In genomic region chr16:19093631-19094541, GRCh38 we compare ENCODE assay signal across 1 cellular context.
TF ChIP-seq lines count a peak whose summit lies in the region.

No MANE protein-coding gene starts in this region.

TF ChIP-seq in HepG2, 621 proteins besides CTCF, POLR2A, EP300 and RAD21 (continues in another document):
- no peak for TF ChIP-seq ZNF280D (CRISPR knock-in tag; IDR thresholded peaks at IDR 0.05)
- TF ChIP-seq RFXAP (CRISPR knock-in tag; IDR thresholded peaks at IDR 0.05; ENCODE audit: borderline replicate concordance): no peak
- no peak for TF ChIP-seq ZBTB33 (CRISPR knock-in tag; IDR thresholded peaks at IDR 0.05)
- no peak for TF ChIP-seq ZMAT3 (CRISPR knock-in tag; conservative IDR thresholded peaks at IDR 0.05)
- TF ChIP-seq SP4 (CRISPR knock-in tag; IDR thresholded peaks at IDR 0.05): peak; percentile 55; the same call in 1 of the 2 replicates
- TF ChIP-seq SRF (IDR thresholded peaks at IDR 0.05; ENCODE audit: low read depth, low read length): peak; percentile 47; the same call in 1 of the 2 replicates
- TF ChIP-seq PRPF4 (IDR thresholded peaks at IDR 0.05; ENCODE audit: low read depth, low read length, poor library complexity, severe bottlenecking): no peak
- 0 out of 2 replicates have a peak, but pooled peaks have one; percentile 13 for TF ChIP-seq ZNF547 (CRISPR knock-in tag; IDR thresholded peaks at IDR 0.05)
- TF ChIP-seq GABPB1 (CRISPR knock-in tag; IDR thresholded peaks at IDR 0.05): no peak
- no peak for TF ChIP-seq KLF6 (CRISPR knock-in tag; IDR thresholded peaks at IDR 0.05)
- 0 out of 2 replicates have a peak, but pooled peaks have one; percentile 19 for TF ChIP-seq PREB (CRISPR knock-in tag; IDR thresholded peaks at IDR 0.05)
- TF ChIP-seq ARID2 (CRISPR knock-in tag; IDR thresholded peaks at IDR 0.05; ENCODE audit: borderline replicate concordance): no peak
- no peak for TF ChIP-seq REXO4 (CRISPR knock-in tag; IDR thresholded peaks at IDR 0.05; ENCODE audit: borderline replicate concordance)
- no peak for TF ChIP-seq ZNF891 (CRISPR knock-in tag; IDR thresholded peaks at IDR 0.05)
- no peak for TF ChIP-seq TRIM22 (IDR thresholded peaks at IDR 0.05)
- TF ChIP-seq KDM5B (CRISPR knock-in tag; IDR thresholded peaks at IDR 0.05; ENCODE audit: borderline replicate concordance): peak; percentile 63; the same call in 1 of the 2 replicates
- TF ChIP-seq DPF2 (CRISPR knock-in tag; IDR thresholded peaks at IDR 0.05; ENCODE audit: borderline replicate concordance, low read depth): no peak
- no peak for TF ChIP-seq DR1 (CRISPR knock-in tag; IDR thresholded peaks at IDR 0.05)
- TF ChIP-seq TFDP1 (CRISPR knock-in tag; IDR thresholded peaks at IDR 0.05; ENCODE audit: borderline replicate concordance): no peak
- TF ChIP-seq ZBTB26 (CRISPR knock-in tag; IDR thresholded peaks at IDR 0.05; ENCODE audit: borderline replicate concordance): 0 out of 2 replicates have a peak, but pooled peaks have one; percentile 42
- no peak for TF ChIP-seq AHR (CRISPR knock-in tag; IDR thresholded peaks at IDR 0.05)
- TF ChIP-seq NKX3-1 (CRISPR knock-in tag; IDR thresholded peaks at IDR 0.05): no peak
- peak; percentile 35 for TF ChIP-seq FOSL2 (CRISPR knock-in tag; IDR thresholded peaks at IDR 0.05)
- TF ChIP-seq E2F5 (CRISPR knock-in tag; conservative IDR thresholded peaks at IDR 0.05): no peak
- no peak for TF ChIP-seq TFE3 (CRISPR knock-in tag; IDR thresholded peaks at IDR 0.05)
- no peak for TF ChIP-seq ZNF367 (CRISPR knock-in tag; IDR thresholded peaks at IDR 0.05; ENCODE audit: borderline replicate concordance)
- TF ChIP-seq ZNF331 (CRISPR knock-in tag; IDR thresholded peaks at IDR 0.05): no peak; the same call in 1 of the 2 replicates
- TF ChIP-seq CERS6 (CRISPR knock-in tag; IDR thresholded peaks at IDR 0.05): no peak
- TF ChIP-seq ATF1 (CRISPR knock-in tag; IDR thresholded peaks at IDR 0.05): no peak
- no peak for TF ChIP-seq USF2 (IDR thresholded peaks at IDR 0.05; ENCODE audit: low read depth, low read length)
- TF ChIP-seq USF2 (CRISPR knock-in tag; IDR thresholded peaks at IDR 0.05; ENCODE audit: borderline replicate concordance): no peak
- no peak for TF ChIP-seq YEATS4 (CRISPR knock-in tag; IDR thresholded peaks at IDR 0.05; ENCODE audit: borderline replicate concordance)
- no peak for TF ChIP-seq ZMAT5 (CRISPR knock-in tag; IDR thresholded peaks at IDR 0.05; ENCODE audit: borderline replicate concordance, low read depth)
- TF ChIP-seq TERF1 (CRISPR knock-in tag; IDR thresholded peaks at IDR 0.05): no peak
- no peak for TF ChIP-seq ZNF839 (CRISPR knock-in tag; IDR thresholded peaks at IDR 0.05; ENCODE audit: borderline replicate concordance)
- TF ChIP-seq ZNF556 (CRISPR knock-in tag; IDR thresholded peaks at IDR 0.05; ENCODE audit: borderline replicate concordance): no peak
- no peak; the same call in 1 of the 2 replicates for TF ChIP-seq MXD4 (CRISPR knock-in tag; IDR thresholded peaks at IDR 0.05)
- TF ChIP-seq ZNF777 (CRISPR knock-in tag; IDR thresholded peaks at IDR 0.05): no peak
- peak; percentile 39 for TF ChIP-seq RXRB (CRISPR knock-in tag; IDR thresholded peaks at IDR 0.05; ENCODE audit: borderline replicate concordance)
